In genomic region chr9:16213781-16214515, GRCh38 we compare ENCODE assay signal across 11 cellular contexts.
DNase-seq lines count a peak whose midpoint lies in the region; ATAC-seq and TF ChIP-seq lines count a peak whose summit lies in the region.
"Had no signal": no experiment of that assay in that cellular context is flagged by ENCODE, and none has a peak within 500 bp of the region (broad histone marks: within the 10 kb centered on the region; RNA-seq: fewer than 3 reads in every experiment).

No MANE protein-coding gene starts in this region.

- H3K4me1 ChIP-seq in adipocyte (ENCODE audit: control insufficient read depth, insufficient read depth, low read length) (peaks cover 28% of the 10 kb centered on the region), heart left ventricle (peaks cover 0 to 28% (median 6%) of the 10 kb centered on the region in 12 donors), rectal smooth muscle tissue (ENCODE audit: control insufficient read depth, insufficient read depth, low read length) (peaks cover 10% of the 10 kb centered on the region)

- peak overlapping the region; percentile 39 for H3K4me3 ChIP-seq in adipocyte (ENCODE audit: low read length)
- no peak overlapping the region for H3K4me3 ChIP-seq in heart left ventricle
- no peak overlapping the region for H3K4me3 ChIP-seq in rectal smooth muscle tissue (ENCODE audit: low read length)
- H3K4me3 ChIP-seq: dorsolateral prefrontal cortex had no signal

- H3K9me3 ChIP-seq in adipocyte (ENCODE audit: control insufficient read depth, low read length) (no peaks in the 10 kb centered on the region), heart left ventricle (peaks cover 0 to 5% (median 0%) of the 10 kb centered on the region in 12 donors)

- H3K27ac ChIP-seq in heart left ventricle (peak overlapping the region in 10 of 12 donors; percentile 19 to 74 (median 51)), rectal smooth muscle tissue (ENCODE audit: low read depth, low read length) (peak overlapping the region; percentile 35)
- H3K27ac ChIP-seq: dorsolateral prefrontal cortex had no signal

- no peak for TF ChIP-seq CTCF in heart left ventricle (IDR thresholded peaks at IDR 0.05)

- H3K36me3 ChIP-seq in adipocyte (ENCODE audit: control insufficient read depth, insufficient read depth, low read length, severe bottlenecking) (no peaks in the 10 kb centered on the region), heart left ventricle (no peaks in the 10 kb centered on the region), rectal smooth muscle tissue (ENCODE audit: control insufficient read depth, insufficient read depth, low read length) (no peaks in the 10 kb centered on the region)

- no peak for TF ChIP-seq POLR2A in heart left ventricle (IDR thresholded peaks at IDR 0.05)

- peak; percentile 94 to 98 (median 96) for ATAC-seq in heart left ventricle

- intact Hi-C loops in heart left ventricle (cut with DNase I), result no loop called here
- intact Hi-C loops in posterior cingulate gyrus (cut with DNase I), result no loop called here

- H3K27me3 ChIP-seq in adipocyte (replicated peaks; ENCODE audit: control insufficient read depth, insufficient read depth, low read length), result peaks cover 2% of the 10 kb centered on the region
- H3K27me3 ChIP-seq in heart left ventricle, result no peaks in the 10 kb centered on the region
- H3K27me3 ChIP-seq in rectal smooth muscle tissue (ENCODE audit: control insufficient read depth, insufficient read depth, low read length), result no peaks in the 10 kb centered on the region

- WGBS in heart left ventricle, 4 donors, result 33 to 45% (median 38%) methylated on average over 6 of the region's 6 CpGs

- DNase-seq in Daoy (ENCODE audit: low read depth), result peak; percentile 71
- peak; percentile 97 for DNase-seq in adipocyte (ENCODE audit: low read depth)
- DNase-seq in heart left ventricle, result peak in 4 of 5 donors; percentile 65 to 77 (median 70)
- DNase-seq in NAMALWA (ENCODE audit: low spot score), result no peak
- DNase-seq in NCI-H524 treated with DMSO at 0.1 percent for 48 hours (lab: John Stamatoyannopoulos, UW), result no peak
- DNase-seq in stimulated activated CD4-positive, alpha-beta T cell treated with anti-CD3 and anti-CD28 coated beads, Interleukin-4, amount 100 ng/mL, for 4 hours, result no peak
- no peak for DNase-seq in posterior cingulate gyrus
- DNase-seq: DMS 273 treated with DMSO at 0.1 percent for 48 hours, dorsolateral prefrontal cortex, Karpas-422 had no signal

- H3K9ac ChIP-seq in adipocyte (ENCODE audit: low read length), result peak overlapping the region; percentile 71
- no peak overlapping the region for H3K9ac ChIP-seq in rectal smooth muscle tissue (ENCODE audit: low read length)

Comparison
In these comparisons a context has a peak if more than half of its experiments do, and no peak if none do; other contexts are left out.
1. DNase-seq: peak in Daoy (single experiment), adipocyte (single experiment) and heart left ventricle (4 of 5); none in NAMALWA (single experiment), NCI-H524 treated with DMSO at 0.1 percent for 48 hours (single experiment), stimulated activated CD4-positive, alpha-beta T cell treated with anti-CD3 and anti-CD28 coated beads, Interleukin-4, amount 100 ng/mL, for 4 hours (0 of 2) and posterior cingulate gyrus (0 of 10).